ENCODE assay signal across 11 cellular contexts in the genomic region with DNA sequence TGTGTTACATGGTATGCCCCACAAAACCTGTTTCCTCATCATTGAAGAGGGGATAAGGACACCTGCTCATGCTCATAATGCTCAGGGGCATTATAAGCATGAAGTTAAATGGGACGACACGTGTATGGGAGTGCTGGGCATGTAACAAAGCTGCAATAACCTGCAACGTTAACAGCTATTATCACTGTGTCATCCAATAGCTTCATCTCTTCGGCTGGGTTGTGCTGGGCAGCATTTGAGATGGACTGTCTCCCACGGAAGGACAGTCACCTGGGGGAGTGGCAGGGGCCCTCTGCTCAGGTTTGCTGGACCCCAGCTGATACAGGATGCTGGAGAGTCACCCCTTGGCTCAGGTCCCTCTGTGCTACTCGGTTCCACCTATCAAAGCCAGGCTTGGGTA.
DNase-seq lines count a peak whose midpoint lies in the region; ATAC-seq and TF ChIP-seq lines count a peak whose summit lies in the region.
"Had no signal": no experiment of that assay in that cellular context is flagged by ENCODE, and none has a peak within 500 bp of the region (broad histone marks: within the 10 kb centered on the region; RNA-seq: fewer than 3 reads in every experiment).

No MANE protein-coding gene starts in this region.

- H3K27ac ChIP-seq in VCaP: peak overlapping the region; percentile 95

- TF ChIP-seq CTCF in VCaP (conservative IDR thresholded peaks at IDR 0.05): no peak

- ATAC-seq in left ventricle myocardium superior: no peak
- ATAC-seq in HG02759 (IDR thresholded peaks at IDR 0.05; ENCODE audit: unreplicated experiment): no peak

- DNase-seq in cardiac septum (ENCODE audit: low spot score) (peak; percentile 49), left ventricle myocardium superior (no peak), mesenteric fat pad (ENCODE audit: low spot score) (peak; percentile 51)
- DNase-seq in activated CD4-positive, alpha-beta T cell treated with anti-CD3 and anti-CD28 coated beads, Interleukin-2, amount 50 U/mL, for 48 hours: no peak
- DNase-seq in stimulated activated CD4-positive, alpha-beta T cell treated with anti-CD3 and anti-CD28 coated beads, Interleukin-4, amount 100 ng/mL, for 1 hour: no peak
- DNase-seq: GDM1, NCI-H187 treated with DMSO at 0.1 percent for 48 hours, NCI-H510A treated with DMSO at 0.1 percent for 48 hours, RPMI8226 had no signal

- intact Hi-C loops in cardiac septum (cut with DNase I) (loop anchor here (5.0 kb wide), 3 partner anchors 53 to 107 kb away; no protein-coding TSS in a partner anchor), left ventricle myocardium superior (cut with micrococcal nuclease) (no loop called here)

Comparison
In these comparisons a context has a peak if more than half of its experiments do, and no peak if none do; other contexts are left out.
1. DNase-seq: peak in cardiac septum (single experiment) and mesenteric fat pad (single experiment); none in left ventricle myocardium superior (single experiment), activated CD4-positive, alpha-beta T cell treated with anti-CD3 and anti-CD28 coated beads, Interleukin-2, amount 50 U/mL, for 48 hours (0 of 2) and stimulated activated CD4-positive, alpha-beta T cell treated with anti-CD3 and anti-CD28 coated beads, Interleukin-4, amount 100 ng/mL, for 1 hour (single experiment).